In the genomic region with DNA sequence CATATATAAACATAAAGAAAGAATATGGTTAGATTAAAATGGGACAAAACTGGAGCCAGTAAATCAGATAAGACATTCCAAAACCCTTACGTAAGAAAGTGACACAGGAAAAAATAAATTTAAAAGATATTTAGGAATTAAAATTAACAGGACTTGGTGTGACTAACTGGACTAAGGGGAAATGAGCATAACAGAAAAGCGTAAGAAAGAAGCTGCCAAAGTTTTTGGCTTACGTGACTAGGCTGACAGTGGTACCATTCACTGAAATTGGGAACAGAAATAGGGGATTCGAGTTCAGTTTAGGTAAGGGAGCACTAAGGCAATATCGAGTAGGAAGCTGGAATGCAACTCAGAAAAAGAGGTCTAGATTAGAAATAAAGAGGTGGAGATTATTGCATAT, we compare ENCODE assay signal across 30 cellular contexts. TPM values are rescaled to one million over a fixed set of nuclear protein-coding genes. Genes with fewer than 3 reads are reported as not detected.
A peak's percentile ranks its signal among the peaks of the same experiment; 100 is the strongest.
DNase-seq lines count a peak whose midpoint lies in the region; ATAC-seq and TF ChIP-seq lines count a peak whose summit lies in the region.
"Had no signal": no experiment of that assay in that cellular context is flagged by ENCODE, and none has a peak within 500 bp of the region (broad histone marks: within the 10 kb centered on the region; RNA-seq: fewer than 3 reads in every experiment).

No MANE protein-coding gene starts in this region.

- ATAC-seq in SK-N-SH treated with all-trans-retinoic acid at 6 μM for 48 hours = peak; percentile 31; the same call in 2 of the 3 replicates
- ATAC-seq: body of pancreas, foreskin keratinocyte, left lobe of liver, T-helper 17 cell had no signal

- no peak overlapping the region for H3K27ac Mint-ChIP-seq in activated CD4-positive, alpha-beta T cell treated with anti-CD3 and anti-CD28 coated beads, Interleukin-2, amount 10 ng/mL, durations not matched to agents 7 days and 5 days
- H3K27ac Mint-ChIP-seq: T-helper 17 cell had no signal

- peaks cover 21% of the 10 kb centered on the region for H3K36me3 Mint-ChIP-seq in activated CD4-positive, alpha-beta T cell treated with anti-CD3 and anti-CD28 coated beads, Interleukin-2, amount 10 ng/mL, durations not matched to agents 7 days and 5 days (ENCODE audit: low read depth)

- POLR2A ChIA-PET in activated CD4-positive, alpha-beta T cell treated with anti-CD3 and anti-CD28 coated beads, Interleukin-2, amount 10 ng/mL, durations not matched to agents 7 days and 5 days (lab: Charles Lee) = no interaction called here

- 54% methylated on average over 5 of the region's 5 CpGs for WGBS in esophagus muscularis mucosa
- WGBS in sigmoid colon, 2 donors = 87% methylated on average over 5 of the region's 5 CpGs
- WGBS in spleen, 5 donors = 73 to 77% (median 75%) methylated on average over 5 of the region's 5 CpGs

- H3K9me3 Mint-ChIP-seq in activated CD4-positive, alpha-beta T cell treated with anti-CD3 and anti-CD28 coated beads, Interleukin-2, amount 10 ng/mL, durations not matched to agents 7 days and 5 days = peaks cover 2% of the 10 kb centered on the region
- H3K9me3 Mint-ChIP-seq: immature natural killer cell had no signal

- H3K27ac ChIP-seq in esophagus muscularis mucosa (replicated peaks in 1 of 4) (peak overlapping the region; percentile 7 to 100 (median 27)), sigmoid colon (peak overlapping the region; percentile 26 to 65 (median 56)), spleen (peak overlapping the region in 1 of 8 donors; percentile 7)
- H3K27ac ChIP-seq: body of pancreas, C4-2B, foreskin keratinocyte, KMS-11 had no signal

- H3K36me3 ChIP-seq in esophagus muscularis mucosa (no peaks in the 10 kb centered on the region), sigmoid colon (no peaks in the 10 kb centered on the region), spleen (peaks cover 0 to 3% (median 0%) of the 10 kb centered on the region in 6 donors)

- H3K27me3 ChIP-seq in esophagus muscularis mucosa (no peaks in the 10 kb centered on the region), sigmoid colon (no peaks in the 10 kb centered on the region), spleen (replicated peaks in 1 of 7) (no peaks in the 10 kb centered on the region)
- H3K27me3 ChIP-seq: body of pancreas, foreskin keratinocyte had no signal

- no peaks in the 10 kb centered on the region for H3K27me3 Mint-ChIP-seq in activated CD4-positive, alpha-beta T cell treated with anti-CD3 and anti-CD28 coated beads, Interleukin-2, amount 10 ng/mL, durations not matched to agents 7 days and 5 days
- H3K27me3 Mint-ChIP-seq: T-helper 17 cell had no signal

- no peak for TF ChIP-seq POLR2A in esophagus muscularis mucosa (IDR thresholded peaks at IDR 0.05; ENCODE audit: low read depth)
- TF ChIP-seq POLR2A in sigmoid colon (IDR thresholded peaks at IDR 0.05) = no peak
- no peak for TF ChIP-seq POLR2A in spleen (IDR thresholded peaks at IDR 0.05)

- DNase-seq in EL = peak; percentile 14
- no peak for DNase-seq in esophagus muscularis mucosa (ENCODE audit: extremely low spot score)
- no peak for DNase-seq in sigmoid colon
- DNase-seq in NCI-H345 treated with DMSO at 0.1 percent for 48 hours (lab: John Stamatoyannopoulos, UW; ENCODE audit: unreplicated experiment) = no peak
- no peak for DNase-seq in activated CD4-positive, alpha-beta T cell treated with anti-CD3 and anti-CD28 coated beads, Interleukin-2, amount 10 ng/mL, durations not matched to agents 7 days and 5 days
- no peak for DNase-seq in epidermal melanocyte (ENCODE audit: insufficient read length, low spot score)
- no peak for DNase-seq in spleen
- DNase-seq: activated CD4-positive, alpha-beta T cell treated with anti-CD3 and anti-CD28 coated beads for 1 hour; activated gamma-delta T cell; activated T-cell treated with anti-CD3 and anti-CD28 coated beads for 4 hours; body of pancreas; Calu3; DMS79 treated with DMSO at 0.1 percent for 48 hours; effector CD4-positive, alpha-beta T cell; foreskin keratinocyte; HCEC 1CT; hippocampal formation; immature natural killer cell; NCI-H1417 treated with DMSO at 0.1 percent for 48 hours; NCI-H446; NCI-H82; nucleus accumbens; retina; stimulated activated CD4-positive, alpha-beta T cell treated with anti-CD3 and anti-CD28 coated beads, Interleukin-12 subunit alpha, Interleukin-12 subunit beta, amount 100 ng/mL, for 4 hours; stimulated activated CD4-positive, alpha-beta T cell treated with anti-CD3 and anti-CD28 coated beads, Interleukin-4, amount 100 ng/mL, for 1 hour; T-helper 17 cell had no signal

- TF ChIP-seq CTCF in esophagus muscularis mucosa (IDR thresholded peaks at IDR 0.05) (no peak), sigmoid colon (IDR thresholded peaks at IDR 0.05) (no peak), spleen (IDR thresholded peaks at IDR 0.05 in 8 of 11, conservative IDR thresholded peaks at IDR 0.05 in 3 of 11) (no peak)

- peaks cover 45% of the 10 kb centered on the region for H3K4me1 Mint-ChIP-seq in activated CD4-positive, alpha-beta T cell treated with anti-CD3 and anti-CD28 coated beads, Interleukin-2, amount 10 ng/mL, durations not matched to agents 7 days and 5 days

- intact Hi-C loops in esophagus muscularis mucosa (cut with DNase I) = loop anchor here (10.0 kb wide), 1 partner anchor 88 kb away; no protein-coding TSS in a partner anchor
- intact Hi-C loops in sigmoid colon (cut with DNase I) = loop anchor here (10.0 kb wide), 1 partner anchor 88 kb away; no protein-coding TSS in a partner anchor
- intact Hi-C loops in spleen (cut with DNase I; ENCODE audit: low total_unique reads) = loop anchor here (10.0 kb wide), 1 partner anchor 168 kb away; no protein-coding TSS in a partner anchor

- no peak overlapping the region for H3K4me3 Mint-ChIP-seq in activated CD4-positive, alpha-beta T cell treated with anti-CD3 and anti-CD28 coated beads, Interleukin-2, amount 10 ng/mL, durations not matched to agents 7 days and 5 days
- H3K4me3 Mint-ChIP-seq: T-helper 17 cell had no signal

- CTCF ChIA-PET in activated CD4-positive, alpha-beta T cell treated with anti-CD3 and anti-CD28 coated beads, Interleukin-2, amount 10 ng/mL, durations not matched to agents 7 days and 5 days (lab: Charles Lee) = no interaction called here

- H3K4me1 ChIP-seq in esophagus muscularis mucosa (peaks cover 18 to 89% (median 80%) of the 10 kb centered on the region in 4 donors), sigmoid colon (peaks cover 0 to 73% (median 57%) of the 10 kb centered on the region in 4 donors), spleen (peaks cover 29 to 97% (median 75%) of the 10 kb centered on the region in 6 donors)

- H3K4me3 ChIP-seq in esophagus muscularis mucosa (no peak overlapping the region), sigmoid colon (no peak overlapping the region), spleen (no peak overlapping the region)
- H3K4me3 ChIP-seq: body of pancreas had no signal

- TF ChIP-seq EP300 in esophagus muscularis mucosa (IDR thresholded peaks at IDR 0.05) = no peak
- TF ChIP-seq EP300 in sigmoid colon (IDR thresholded peaks at IDR 0.05) = no peak

- H3K9me3 ChIP-seq in esophagus muscularis mucosa (no peaks in the 10 kb centered on the region), sigmoid colon (no peaks in the 10 kb centered on the region), spleen (no peaks in the 10 kb centered on the region)
- H3K9me3 ChIP-seq: body of pancreas had no signal

TF ChIP-seq in SK-N-SH treated with all-trans-retinoic acid at 6 μM for 48 hours, 23 proteins besides CTCF, POLR2A, EP300 and RAD21 (continues in another document):
- no peak for TF ChIP-seq ESRRG (CRISPR knock-in tag; IDR thresholded peaks at IDR 0.05)
- no peak for TF ChIP-seq ARNTL (CRISPR knock-in tag; IDR thresholded peaks at IDR 0.05; ENCODE audit: borderline replicate concordance, low read depth)
- TF ChIP-seq RARB (CRISPR knock-in tag; IDR thresholded peaks at IDR 0.05) = no peak
- no peak for TF ChIP-seq ZFP3 (CRISPR knock-in tag; IDR thresholded peaks at IDR 0.05)
- TF ChIP-seq, protein P1, sequence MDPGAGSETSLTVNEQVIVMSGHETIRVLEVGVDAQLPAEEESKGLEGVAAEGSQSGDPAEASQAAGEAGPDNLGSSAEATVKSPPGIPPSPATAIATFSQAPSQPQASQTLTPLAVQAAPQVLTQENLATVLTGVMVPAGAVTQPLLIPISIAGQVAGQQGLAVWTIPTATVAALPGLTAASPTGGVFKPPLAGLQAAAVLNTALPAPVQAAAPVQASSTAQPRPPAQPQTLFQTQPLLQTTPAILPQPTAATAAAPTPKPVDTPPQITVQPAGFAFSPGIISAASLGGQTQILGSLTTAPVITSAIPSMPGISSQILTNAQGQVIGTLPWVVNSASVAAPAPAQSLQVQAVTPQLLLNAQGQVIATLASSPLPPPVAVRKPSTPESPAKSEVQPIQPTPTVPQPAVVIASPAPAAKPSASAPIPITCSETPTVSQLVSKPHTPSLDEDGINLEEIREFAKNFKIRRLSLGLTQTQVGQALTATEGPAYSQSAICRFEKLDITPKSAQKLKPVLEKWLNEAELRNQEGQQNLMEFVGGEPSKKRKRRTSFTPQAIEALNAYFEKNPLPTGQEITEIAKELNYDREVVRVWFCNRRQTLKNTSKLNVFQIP (CRISPR knock-in tag; IDR thresholded peaks at IDR 0.05; ENCODE audit: borderline replicate concordance, low read depth) = no peak
- TF ChIP-seq BACH2 (CRISPR knock-in tag; IDR thresholded peaks at IDR 0.05; ENCODE audit: borderline replicate concordance) = no peak
- TF ChIP-seq, protein P2, sequence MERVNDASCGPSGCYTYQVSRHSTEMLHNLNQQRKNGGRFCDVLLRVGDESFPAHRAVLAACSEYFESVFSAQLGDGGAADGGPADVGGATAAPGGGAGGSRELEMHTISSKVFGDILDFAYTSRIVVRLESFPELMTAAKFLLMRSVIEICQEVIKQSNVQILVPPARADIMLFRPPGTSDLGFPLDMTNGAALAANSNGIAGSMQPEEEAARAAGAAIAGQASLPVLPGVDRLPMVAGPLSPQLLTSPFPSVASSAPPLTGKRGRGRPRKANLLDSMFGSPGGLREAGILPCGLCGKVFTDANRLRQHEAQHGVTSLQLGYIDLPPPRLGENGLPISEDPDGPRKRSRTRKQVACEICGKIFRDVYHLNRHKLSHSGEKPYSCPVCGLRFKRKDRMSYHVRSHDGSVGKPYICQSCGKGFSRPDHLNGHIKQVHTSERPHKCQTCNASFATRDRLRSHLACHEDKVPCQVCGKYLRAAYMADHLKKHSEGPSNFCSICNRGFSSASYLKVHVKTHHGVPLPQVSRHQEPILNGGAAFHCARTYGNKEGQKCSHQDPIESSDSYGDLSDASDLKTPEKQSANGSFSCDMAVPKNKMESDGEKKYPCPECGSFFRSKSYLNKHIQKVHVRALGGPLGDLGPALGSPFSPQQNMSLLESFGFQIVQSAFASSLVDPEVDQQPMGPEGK (CRISPR knock-in tag; IDR thresholded peaks at IDR 0.05; ENCODE audit: borderline replicate concordance) = no peak
- TF ChIP-seq TCF4 (CRISPR knock-in tag; IDR thresholded peaks at IDR 0.05; ENCODE audit: borderline replicate concordance) = no peak

RNA-seq across cellular contexts. Expression of gene CDK17, which starts 7.8 kb away (rescaled TPM):
- total RNA-seq in esophagus muscularis mucosa (10 to 100 TPM; 56.2 to 96.9 (median 68.6) TPM), sigmoid colon (100 to 1,000 TPM in 1 of 4 donors, 10 to 100 TPM in 3; 63.2 to 117 (median 82.0) TPM), spleen (100 to 1,000 TPM in 1 of 7 donors, 10 to 100 TPM in 6; 56.6 to 108 (median 71.6) TPM)
- polyA plus RNA-seq in sigmoid colon (1 to 10 TPM; 4.6 to 9.6 (median 9.4) TPM), spleen (10 to 100 TPM; 12.9 to 18.0 (median 15.8) TPM)
- 10 to 100 TPM; 38.7 to 43.5 TPM for total RNA-seq in activated CD4-positive, alpha-beta T cell treated with anti-CD3 and anti-CD28 coated beads, Interleukin-2, amount 10 ng/mL, durations not matched to agents 7 days and 5 days
